In genomic region chr2:39181297-39181696, GRCh38 we compare ENCODE assay signal across 22 cellular contexts.
A peak's percentile ranks its signal among the peaks of the same experiment; 100 is the strongest.
DNase-seq lines count a peak whose midpoint lies in the region; ATAC-seq, FAIRE-seq and TF ChIP-seq lines count a peak whose summit lies in the region.
"Had no signal": no experiment of that assay in that cellular context is flagged by ENCODE, and none has a peak within 500 bp of the region (broad histone marks: within the 10 kb centered on the region; RNA-seq: fewer than 3 reads in every experiment).

No MANE protein-coding gene starts in this region.

- H2BK120ac ChIP-seq in trophoblast cell (ENCODE audit: insufficient read depth, low read length, poor library complexity), result no peak overlapping the region

- no peak overlapping the region for H4K12ac ChIP-seq in trophoblast cell (ENCODE audit: low read depth, low read length)

- H3K4me3 ChIP-seq in HepG2 (replicated peaks in 1 of 3; ENCODE audit: insufficient read depth in 1 of 3, low read depth in 2 of 3, low read length in 3 of 3) (no peak overlapping the region), right lobe of liver (no peak overlapping the region), choroid plexus epithelial cell (ENCODE audit: low read depth, low read length) (no peak overlapping the region), trophoblast cell (ENCODE audit: low read depth, low read length) (no peak overlapping the region)
- H3K4me3 ChIP-seq: BLaER1, GM12878, HAP-1 had no signal

- DNase-seq in HepG2 (ENCODE audit: low spot score), result peak; percentile 62
- DNase-seq in right lobe of liver, result no peak
- DNase-seq in choroid plexus epithelial cell (ENCODE audit: low read depth), result peak; percentile 13
- DNase-seq in trophoblast cell, result peak; percentile 3 to 58
- DNase-seq in NCI-H524 (lab: John Stamatoyannopoulos, UW), result no peak
- no peak for DNase-seq in T-helper 2 cell
- DNase-seq: CD4-positive, CD25-positive, alpha-beta regulatory T cell; CD8-positive, alpha-beta T cell; DMS 273 treated with DMSO at 0.1 percent for 48 hours; DMS79; EL; GDM1; GOT3 had no signal

- intact Hi-C loops in HepG2 (cut with micrococcal nuclease; ENCODE audit: unreplicated experiment), result loop anchor here (2.0 kb wide), 1 partner anchor 42 kb away; no protein-coding TSS in a partner anchor
- intact Hi-C loops in right lobe of liver (cut with DNase I), result no loop called here

- H2BK12ac ChIP-seq in trophoblast cell (ENCODE audit: low read length), result no peak overlapping the region

- H3K79me2 ChIP-seq in HepG2 (ENCODE audit: insufficient read depth, low read length) (no peaks in the 10 kb centered on the region), trophoblast cell (ENCODE audit: control insufficient read depth, insufficient read depth, low read length, poor library complexity) (no peaks in the 10 kb centered on the region)

- no peak for TF ChIP-seq RAD21 in HepG2 (CRISPR knock-in tag; IDR thresholded peaks at IDR 0.05)

- no peak overlapping the region for H3K14ac ChIP-seq in trophoblast cell (ENCODE audit: low read length)

- no TSS peak for BruUV-seq in HepG2 (replicated peaks; lab: Mats Ljungman, UMichigan)

- TF ChIP-seq POLR2A in HepG2 (IDR thresholded peaks at IDR 0.05; ENCODE audit: insufficient read depth in 1 of 2, low read depth in 2 of 2, low read length in 2 of 2), result no peak
- TF ChIP-seq POLR2A in right lobe of liver (IDR thresholded peaks at IDR 0.05), result no peak

- no peak overlapping the region for H2AK5ac ChIP-seq in trophoblast cell (ENCODE audit: low read length)

- H3K9me3 ChIP-seq in HepG2 (ENCODE audit: low read length) (no peaks in the 10 kb centered on the region), right lobe of liver (no peaks in the 10 kb centered on the region), trophoblast cell (ENCODE audit: insufficient read depth, low read depth, low read length) (no peaks in the 10 kb centered on the region)
- H3K9me3 ChIP-seq: BLaER1, HAP-1 had no signal

- no peak for FAIRE-seq in HepG2 (lab: Jason Lieb, UNC)
- FAIRE-seq: A204.1, D721Med, GM12878, GM19239, H54 had no signal

- H3K36me3 ChIP-seq in HepG2 (replicated peaks in 1 of 2; ENCODE audit: control insufficient read depth in 1 of 2, insufficient read depth in 2 of 2, low read length in 2 of 2) (no peaks in the 10 kb centered on the region), right lobe of liver (no peaks in the 10 kb centered on the region), trophoblast cell (ENCODE audit: control insufficient read depth in 1 of 2, insufficient read depth in 2 of 2, low read length in 2 of 2) (no peaks in the 10 kb centered on the region)
- H3K36me3 ChIP-seq: BLaER1, HAP-1 had no signal

- TF ChIP-seq EP300 in HepG2 (IDR thresholded peaks at IDR 0.05; ENCODE audit: low read depth in 2 of 2, low read length in 2 of 2) (0 out of 4 replicates have a peak, but pooled peaks of 1 of the 2 experiments have one; percentile 22), HepG2 (CRISPR knock-in tag; IDR thresholded peaks at IDR 0.05; ENCODE audit: borderline replicate concordance) (no peak)

- H3K23ac ChIP-seq in trophoblast cell (ENCODE audit: low read length), result no peak overlapping the region

- no peak overlapping the region for H2AFZ ChIP-seq in HepG2 (ENCODE audit: low read length)
- no peak overlapping the region for H2AFZ ChIP-seq in trophoblast cell (ENCODE audit: insufficient read depth, low read length, poor library complexity)

- H4K8ac ChIP-seq in trophoblast cell (ENCODE audit: low read depth, low read length), result no peak overlapping the region

- H3K18ac ChIP-seq in trophoblast cell (ENCODE audit: low read length), result no peak overlapping the region

- peak; percentile 77 for ATAC-seq in HepG2
- ATAC-seq in right lobe of liver, result no peak
- no peak for ATAC-seq in GM21423 (IDR thresholded peaks at IDR 0.05; ENCODE audit: unreplicated experiment)
- ATAC-seq: CD8-positive, alpha-beta T cell; GM12878 had no signal

- H3K27ac ChIP-seq in HepG2 (ENCODE audit: extremely low read length, insufficient read depth, low read length) (no peak overlapping the region), right lobe of liver (no peak overlapping the region), trophoblast cell (ENCODE audit: low read depth, low read length) (peak overlapping the region; percentile 72)
- H3K27ac ChIP-seq: 22Rv1, BLaER1 had no signal

- CTCF ChIA-PET in HepG2 (lab: Yijun Ruan, JAX; ENCODE audit: low intra/inter-chr PET ratio, low total read pairs), result no interaction called here

- H3K4me1 ChIP-seq in HepG2 (ENCODE audit: insufficient read depth, low read length) (peaks cover 18% of the 10 kb centered on the region), right lobe of liver (no peaks in the 10 kb centered on the region), trophoblast cell (ENCODE audit: control insufficient read depth in 1 of 2, insufficient read depth in 2 of 2, low read length in 2 of 2) (peaks cover 8 to 14% of the 10 kb centered on the region in 2 experiments)
- H3K4me1 ChIP-seq: BLaER1 had no signal

- H3K9ac ChIP-seq in HepG2 (ENCODE audit: insufficient read depth, low read depth, low read length), result no peak overlapping the region
- no peak overlapping the region for H3K9ac ChIP-seq in trophoblast cell (ENCODE audit: low read length)
- H3K9ac ChIP-seq: BLaER1 had no signal

- TF ChIP-seq CTCF in HepG2 (CRISPR knock-in tag; IDR thresholded peaks at IDR 0.05) (no peak), right lobe of liver (IDR thresholded peaks at IDR 0.05) (no peak), choroid plexus epithelial cell (conservative IDR thresholded peaks at IDR 0.05; ENCODE audit: low read depth, low read length) (no peak)

- H3K27me3 ChIP-seq in HepG2 (ENCODE audit: control insufficient read depth in 1 of 2, insufficient read depth in 2 of 2, low read length in 2 of 2) (no peaks in the 10 kb centered on the region), right lobe of liver (no peaks in the 10 kb centered on the region), trophoblast cell (ENCODE audit: insufficient read depth, low read length) (no peaks in the 10 kb centered on the region)
- H3K27me3 ChIP-seq: BLaER1 had no signal

- no peaks in the 10 kb centered on the region for H4K20me1 ChIP-seq in HepG2 (ENCODE audit: insufficient read depth, low read length)
- H4K20me1 ChIP-seq: BLaER1 had no signal

- WGBS in HepG2 (ENCODE audit: low lambda C conversion rate), result 5% methylated on average over 2 of the region's 2 CpGs
- WGBS in right lobe of liver (ENCODE audit: insufficient coverage, low coverage, low lambda C conversion rate, missing lambda C conversion rate), result 69% methylated on average over 2 of the region's 2 CpGs
- no CpG with 5 or more reads among the region's 2 CpGs for WGBS in trophoblast cell (ENCODE audit: extremely low coverage, insufficient coverage, insufficient read length)

- peaks cover 9% of the 10 kb centered on the region for H3K79me1 ChIP-seq in trophoblast cell (ENCODE audit: low read length)

- no peak overlapping the region for H4K91ac ChIP-seq in trophoblast cell (ENCODE audit: low read depth, low read length)

- H2BK5ac ChIP-seq in trophoblast cell (ENCODE audit: low read depth, low read length, poor library complexity), result no peak overlapping the region

- POLR2A ChIA-PET in HepG2 (lab: Yijun Ruan, JAX), result no interaction called here

- in situ Hi-C loops in HepG2 (cut with HindIII; ENCODE audit: extremely low pct_ligation_motif_present, low pct_unique_long_range_greater_than_20kb), result no loop called here

- no peak overlapping the region for H3K4ac ChIP-seq in trophoblast cell (ENCODE audit: low read depth, low read length)

- H3K4me2 ChIP-seq in HepG2 (ENCODE audit: low read depth, low read length) (no peak overlapping the region), trophoblast cell (ENCODE audit: low read length) (no peak overlapping the region)
- H3K4me2 ChIP-seq: BLaER1 had no signal

TF ChIP-seq in HepG2, 621 proteins besides CTCF, POLR2A, EP300 and RAD21 (continues in another document):
- TF ChIP-seq HMG20A (CRISPR knock-in tag; IDR thresholded peaks at IDR 0.05; ENCODE audit: borderline replicate concordance) (peak; percentile 32; the same call in 1 of the 2 replicates), HNRNPLL (IDR thresholded peaks at IDR 0.05; ENCODE audit: low read depth, low read length, poor library complexity, severe bottlenecking) (no peak), SSRP1 (CRISPR knock-in tag; IDR thresholded peaks at IDR 0.05) (no peak), ZNF616 (CRISPR knock-in tag; IDR thresholded peaks at IDR 0.05; ENCODE audit: low read depth) (no peak), RBFOX2 (IDR thresholded peaks at IDR 0.05; ENCODE audit: low read depth, low read length) (no peak), SRF (IDR thresholded peaks at IDR 0.05; ENCODE audit: low read depth, low read length) (0 out of 2 replicates have a peak, but pooled peaks have one; percentile 42), RBM22 (optimal IDR thresholded peaks at IDR 0.05; ENCODE audit: low read length) (no peak), GLMP (CRISPR knock-in tag; IDR thresholded peaks at IDR 0.05; ENCODE audit: borderline replicate concordance) (no peak), ZNF607 (CRISPR knock-in tag; IDR thresholded peaks at IDR 0.05; ENCODE audit: borderline replicate concordance) (no peak), ESRRA (CRISPR knock-in tag; IDR thresholded peaks at IDR 0.05; ENCODE audit: low read depth) (no peak), BCL6 (CRISPR knock-in tag; IDR thresholded peaks at IDR 0.05) (peak; percentile 67), LCORL (IDR thresholded peaks at IDR 0.05) (no peak), LCORL (CRISPR knock-in tag; IDR thresholded peaks at IDR 0.05) (no peak)
- TF ChIP-seq, protein P1, sequence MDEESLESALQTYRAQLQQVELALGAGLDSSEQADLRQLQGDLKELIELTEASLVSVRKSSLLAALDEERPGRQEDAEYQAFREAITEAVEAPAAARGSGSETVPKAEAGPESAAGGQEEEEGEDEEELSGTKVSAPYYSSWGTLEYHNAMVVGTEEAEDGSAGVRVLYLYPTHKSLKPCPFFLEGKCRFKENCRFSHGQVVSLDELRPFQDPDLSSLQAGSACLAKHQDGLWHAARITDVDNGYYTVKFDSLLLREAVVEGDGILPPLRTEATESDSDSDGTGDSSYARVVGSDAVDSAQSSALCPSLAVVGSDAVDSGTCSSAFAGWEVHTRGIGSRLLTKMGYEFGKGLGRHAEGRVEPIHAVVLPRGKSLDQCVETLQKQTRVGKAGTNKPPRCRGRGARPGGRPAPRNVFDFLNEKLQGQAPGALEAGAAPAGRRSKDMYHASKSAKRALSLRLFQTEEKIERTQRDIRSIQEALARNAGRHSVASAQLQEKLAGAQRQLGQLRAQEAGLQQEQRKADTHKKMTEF (CRISPR knock-in tag; IDR thresholded peaks at IDR 0.05), result 0 out of 2 replicates have a peak, but pooled peaks have one; percentile 14

Comparison
In these comparisons a context has a peak if more than half of its experiments do, and no peak if none do; other contexts are left out.
1. DNase-seq: peak in HepG2 (single experiment), choroid plexus epithelial cell (single experiment) and trophoblast cell (2 of 2); none in right lobe of liver (0 of 3), NCI-H524 (0 of 2) and T-helper 2 cell (0 of 5).